In the genomic region with DNA sequence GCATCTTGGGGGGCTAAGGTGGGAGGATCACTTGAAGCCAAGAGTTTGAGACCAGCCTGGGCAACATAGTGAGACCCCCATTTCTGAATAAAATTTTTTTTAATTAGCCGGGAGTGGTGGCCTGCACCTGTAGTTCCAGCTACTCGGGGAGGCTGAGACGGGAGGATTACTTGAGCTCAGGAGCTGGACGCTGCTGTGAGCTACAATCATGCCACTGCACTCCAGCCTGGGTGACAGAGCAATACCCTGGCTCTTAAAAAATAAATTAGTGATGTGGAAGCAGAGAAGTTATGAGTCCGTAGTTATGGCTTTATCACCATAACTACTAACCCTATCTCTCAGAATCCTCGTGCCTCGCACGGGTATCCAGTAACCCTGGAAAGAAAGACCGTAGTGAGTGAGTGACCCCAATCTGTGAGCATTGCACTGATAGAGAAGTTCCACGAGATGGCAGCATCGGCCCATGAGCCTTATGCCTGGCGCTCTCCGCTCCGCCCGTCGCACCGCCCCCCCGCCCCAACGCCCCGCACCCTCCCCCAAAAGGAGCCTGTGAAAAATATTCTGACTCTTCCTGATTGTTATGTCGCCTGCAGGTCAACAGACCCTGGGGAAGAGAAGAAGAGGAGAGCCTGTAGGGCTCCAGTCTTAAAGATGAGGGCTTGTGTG, we compare ENCODE assay signal across 8 cellular contexts. TPM values are rescaled to one million over a fixed set of nuclear protein-coding genes. Genes with fewer than 3 reads are reported as not detected.
A peak's percentile ranks its signal among the peaks of the same experiment; 100 is the strongest.
DNase-seq lines count a peak whose midpoint lies in the region; ATAC-seq, FAIRE-seq and TF ChIP-seq lines count a peak whose summit lies in the region.

No MANE protein-coding gene starts in this region.

- H3K27me3 ChIP-seq in HCT116 (ENCODE audit: insufficient read depth, low read length) (no peaks in the 10 kb centered on the region), small intestine (ENCODE audit: control insufficient read depth in 2 of 2, insufficient read depth in 2 of 2, low read length in 2 of 2) (no peaks in the 10 kb centered on the region)

- H3K9me3 ChIP-seq in HCT116 (ENCODE audit: control insufficient read depth in 1 of 2, insufficient read depth in 1 of 2, low read depth in 1 of 2, low read length in 2 of 2) (no peaks in the 10 kb centered on the region), small intestine (ENCODE audit: control insufficient read depth, low read depth) (no peaks in the 10 kb centered on the region)

- peak overlapping the region; percentile 83 for H2AFZ ChIP-seq in HCT116 (ENCODE audit: low read depth, low read length, poor library complexity, severe bottlenecking)

- ATAC-seq in HCT116, result peak; percentile 70
- no peak for ATAC-seq in HG03108 (IDR thresholded peaks at IDR 0.05; ENCODE audit: unreplicated experiment)

- CTCF ChIA-PET in HCT116 (lab: Charles Lee), result interaction anchor here (0.7 to 5.6 kb wide), 10 partner anchors 67 to 735 kb away, joined by 3 to 38 read pairs (median 4); no protein-coding TSS in a partner anchor

- H3K4me1 ChIP-seq in HCT116 (ENCODE audit: control insufficient read depth in 1 of 2, insufficient read depth in 2 of 2, low read length in 2 of 2) (peaks cover 3 to 10% of the 10 kb centered on the region in 2 experiments; a peak in 2 of 4 replicates), small intestine (ENCODE audit: control insufficient read depth in 2 of 2, insufficient read depth in 1 of 2, low read depth in 1 of 2, low read length in 1 of 2) (no peaks in the 10 kb centered on the region)

- H3K79me2 ChIP-seq in HCT116 (ENCODE audit: insufficient read depth, low read length), result no peaks in the 10 kb centered on the region

- DNase-seq in C1 segment of cervical spinal cord (lab: John Stamatoyannopoulos, UW) (peak in 9 of 14 donors; percentile 15 to 64 (median 30)), HCT116 (ENCODE audit: low read depth, low spot score) (peak; percentile 21), SKM-1 (lab: John Stamatoyannopoulos, UW; ENCODE audit: unreplicated experiment) (peak; percentile 41), amygdala (lab: John Stamatoyannopoulos, UW) (peak in 34 of 56 donors; percentile 15 to 59 (median 36)), hepatic stellate cell (ENCODE audit: low spot score) (peak; percentile 84), small intestine (peak; percentile 36), SHP77 (lab: John Stamatoyannopoulos, UW) (no peak)

- POLR2A ChIA-PET in HCT116 (lab: Charles Lee), result interaction anchor here (0.7 to 1.0 kb wide), 2 partner anchors 383 to 395 kb away, joined by 3 read pairs; no protein-coding TSS in a partner anchor

- H3K27ac ChIP-seq in HCT116 (ENCODE audit: low read depth, low read length) (no peak overlapping the region), small intestine (ENCODE audit: low read depth in 1 of 2, low read length in 1 of 2) (no peak overlapping the region)

- FAIRE-seq in small intestine (lab: Jason Lieb, UNC), result no peak

- no peaks in the 10 kb centered on the region for H4K20me1 ChIP-seq in HCT116 (ENCODE audit: insufficient read depth)

- TF ChIP-seq CTCF in HCT116 (IDR thresholded peaks at IDR 0.05 in 2 of 3, conservative IDR thresholded peaks at IDR 0.05 in 1 of 3; ENCODE audit: borderline replicate concordance in 1 of 3, insufficient read depth in 1 of 3, low read depth in 2 of 3, low read length in 2 of 3), result peak; percentile 65 to 76 (median 72)

- H3K9me2 ChIP-seq in HCT116 (ENCODE audit: insufficient read depth), result no peaks in the 10 kb centered on the region

- intact Hi-C loops in HCT116 (cut with micrococcal nuclease), result loop anchor here (1.0 to 10.0 kb wide), 5 partner anchors 291 to 733 kb away; no protein-coding TSS in a partner anchor

- no peak for TF ChIP-seq POLR2A in HCT116 (IDR thresholded peaks at IDR 0.05; ENCODE audit: borderline replicate concordance, extremely low read depth, insufficient read depth, insufficient read length)

- no TSS peak for BruUV-seq in HCT116 (replicated peaks; lab: Mats Ljungman, UMichigan)

- TF ChIP-seq RAD21 in HCT116 (IDR thresholded peaks at IDR 0.05; ENCODE audit: low read depth), result peak; percentile 85

- RAD21 ChIA-PET in HCT116 (lab: Charles Lee; ENCODE audit: low non-redundant PET in 1 of 2, low total read pairs in 2 of 2, uncharacterized antibody in 2 of 2, unreplicated experiment in 2 of 2), result interaction anchor here in 1 of 2 experiments (1.5 kb wide), 1 partner anchor 393 kb away, joined by 6 read pairs; no protein-coding TSS in a partner anchor

- H3K4me2 ChIP-seq in HCT116 (ENCODE audit: low read length), result peak overlapping the region; percentile 41

- H3K36me3 ChIP-seq in HCT116 (ENCODE audit: control insufficient read depth in 1 of 2, insufficient read depth in 2 of 2, low read length in 2 of 2) (no peaks in the 10 kb centered on the region), small intestine (ENCODE audit: control insufficient read depth in 2 of 2, insufficient read depth in 2 of 2, low read length in 2 of 2) (no peaks in the 10 kb centered on the region)

- H3K4me3 ChIP-seq in HCT116 (replicated peaks in 1 of 2; ENCODE audit: low read depth in 1 of 2, low read length in 2 of 2), result no peak overlapping the region
- no peak overlapping the region for H3K4me3 ChIP-seq in small intestine (ENCODE audit: low read depth in 1 of 2, low read length in 2 of 2)

- WGBS in small intestine, 3 donors, result 7 to 8% (median 8%) methylated on average over 21 of the region's 21 CpGs

- H3K9ac ChIP-seq in HCT116 (ENCODE audit: low read length), result no peak overlapping the region

TF ChIP-seq in HCT116, 20 proteins besides CTCF, POLR2A, EP300 and RAD21 (continues in another document):
- no peak for TF ChIP-seq SRF (IDR thresholded peaks at IDR 0.05; ENCODE audit: low read depth)
- TF ChIP-seq CBX3 (IDR thresholded peaks at IDR 0.05; ENCODE audit: low read depth), result no peak
- TF ChIP-seq SIN3A (IDR thresholded peaks at IDR 0.05; ENCODE audit: low read depth), result no peak
- no peak for TF ChIP-seq EGR1 (IDR thresholded peaks at IDR 0.05; ENCODE audit: low read depth)
- no peak for TF ChIP-seq ZBTB33 (IDR thresholded peaks at IDR 0.05; ENCODE audit: extremely low read depth, insufficient replicate concordance, low read length)
- TF ChIP-seq EZH2phosphoT487 (IDR thresholded peaks at IDR 0.05; ENCODE audit: borderline replicate concordance), result no peak
- TF ChIP-seq MAX (IDR thresholded peaks at IDR 0.05), result no peak
- no peak for TF ChIP-seq JUND (IDR thresholded peaks at IDR 0.05)
- no peak for TF ChIP-seq POLR2AphosphoS5 (IDR thresholded peaks at IDR 0.05; ENCODE audit: low read depth, low read length)
- no peak for TF ChIP-seq ELF1 (IDR thresholded peaks at IDR 0.05; ENCODE audit: borderline replicate concordance, low read depth)
- no peak for TF ChIP-seq ATF3 (IDR thresholded peaks at IDR 0.05)
- no peak for TF ChIP-seq YY1 (IDR thresholded peaks at IDR 0.05; ENCODE audit: extremely low read depth, insufficient replicate concordance, low read depth, low read length)
- TF ChIP-seq TCF7L2 (IDR thresholded peaks at IDR 0.05; ENCODE audit: borderline replicate concordance, extremely low read depth, insufficient read depth, insufficient read length), result no peak
- no peak for TF ChIP-seq CEBPB (IDR thresholded peaks at IDR 0.05; ENCODE audit: low read depth)
- TF ChIP-seq EZH2 (IDR thresholded peaks at IDR 0.05), result no peak

RNA-seq across cellular contexts. Expression of gene SLC29A3, which starts 4.9 kb away (rescaled TPM):
- 5.9 TPM for total RNA-seq in HCT116 (2021; ENCODE audit: unreplicated experiment)
- 5.5 and 6.5 TPM in 2 replicates for polyA plus RNA-seq in HCT116 (2012)
- polyA plus RNA-seq in small intestine, result 1 to 10 TPM in 2 of 3 donors, under 1 TPM in 1; 0.45 to 4.3 (median 1.1) TPM

Comparison
In these comparisons a context has a peak if more than half of its experiments do, and no peak if none do; other contexts are left out.
1. DNase-seq: peak in C1 segment of cervical spinal cord (9 of 14), HCT116 (single experiment), SKM-1 (single experiment), amygdala (34 of 56), hepatic stellate cell (single experiment) and small intestine (single experiment); none in SHP77 (0 of 2).